ENCODE assay signal across 1 cellular context in the genomic region with DNA sequence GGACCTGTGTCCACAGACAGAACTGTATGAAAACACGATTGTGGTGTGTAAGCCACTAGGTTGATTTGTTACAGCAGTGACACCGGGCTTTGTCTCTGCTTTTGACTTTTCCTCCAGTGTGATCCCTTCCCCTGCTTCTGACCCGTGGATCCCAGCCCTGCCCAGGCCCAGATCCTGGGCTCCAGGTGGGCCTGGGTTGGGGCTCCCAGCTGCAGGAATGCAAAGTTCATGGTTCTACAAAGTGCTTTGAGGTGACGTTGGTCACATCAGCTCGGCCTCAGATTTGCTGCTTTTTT.
TF ChIP-seq lines count a peak whose summit lies in the region.

No MANE protein-coding gene starts in this region.

TF ChIP-seq in HepG2, 621 proteins besides CTCF, POLR2A, EP300 and RAD21 (continued from another document):
- TF ChIP-seq, protein P1, sequence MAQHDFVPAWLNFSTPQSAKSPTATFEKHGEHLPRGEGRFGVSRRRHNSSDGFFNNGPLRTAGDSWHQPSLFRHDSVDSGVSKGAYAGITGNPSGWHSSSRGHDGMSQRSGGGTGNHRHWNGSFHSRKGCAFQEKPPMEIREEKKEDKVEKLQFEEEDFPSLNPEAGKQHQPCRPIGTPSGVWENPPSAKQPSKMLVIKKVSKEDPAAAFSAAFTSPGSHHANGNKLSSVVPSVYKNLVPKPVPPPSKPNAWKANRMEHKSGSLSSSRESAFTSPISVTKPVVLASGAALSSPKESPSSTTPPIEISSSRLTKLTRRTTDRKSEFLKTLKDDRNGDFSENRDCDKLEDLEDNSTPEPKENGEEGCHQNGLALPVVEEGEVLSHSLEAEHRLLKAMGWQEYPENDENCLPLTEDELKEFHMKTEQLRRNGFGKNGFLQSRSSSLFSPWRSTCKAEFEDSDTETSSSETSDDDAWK (CRISPR knock-in tag; IDR thresholded peaks at IDR 0.05) = no peak
- TF ChIP-seq FOXO1 (CRISPR knock-in tag; IDR thresholded peaks at IDR 0.05) = no peak
- TF ChIP-seq SIN3A (IDR thresholded peaks at IDR 0.05; ENCODE audit: borderline replicate concordance, low read depth, low read length) = peak; percentile 6; the same call in 1 of the 2 replicates
- no peak for TF ChIP-seq CREB3 (CRISPR knock-in tag; IDR thresholded peaks at IDR 0.05)
- TF ChIP-seq SP4 (CRISPR knock-in tag; IDR thresholded peaks at IDR 0.05) = no peak
- no peak for TF ChIP-seq NFE2L1 (CRISPR knock-in tag; IDR thresholded peaks at IDR 0.05; ENCODE audit: borderline replicate concordance)
- no peak for TF ChIP-seq ZNF629 (CRISPR knock-in tag; conservative IDR thresholded peaks at IDR 0.05)
- TF ChIP-seq, protein P2, sequence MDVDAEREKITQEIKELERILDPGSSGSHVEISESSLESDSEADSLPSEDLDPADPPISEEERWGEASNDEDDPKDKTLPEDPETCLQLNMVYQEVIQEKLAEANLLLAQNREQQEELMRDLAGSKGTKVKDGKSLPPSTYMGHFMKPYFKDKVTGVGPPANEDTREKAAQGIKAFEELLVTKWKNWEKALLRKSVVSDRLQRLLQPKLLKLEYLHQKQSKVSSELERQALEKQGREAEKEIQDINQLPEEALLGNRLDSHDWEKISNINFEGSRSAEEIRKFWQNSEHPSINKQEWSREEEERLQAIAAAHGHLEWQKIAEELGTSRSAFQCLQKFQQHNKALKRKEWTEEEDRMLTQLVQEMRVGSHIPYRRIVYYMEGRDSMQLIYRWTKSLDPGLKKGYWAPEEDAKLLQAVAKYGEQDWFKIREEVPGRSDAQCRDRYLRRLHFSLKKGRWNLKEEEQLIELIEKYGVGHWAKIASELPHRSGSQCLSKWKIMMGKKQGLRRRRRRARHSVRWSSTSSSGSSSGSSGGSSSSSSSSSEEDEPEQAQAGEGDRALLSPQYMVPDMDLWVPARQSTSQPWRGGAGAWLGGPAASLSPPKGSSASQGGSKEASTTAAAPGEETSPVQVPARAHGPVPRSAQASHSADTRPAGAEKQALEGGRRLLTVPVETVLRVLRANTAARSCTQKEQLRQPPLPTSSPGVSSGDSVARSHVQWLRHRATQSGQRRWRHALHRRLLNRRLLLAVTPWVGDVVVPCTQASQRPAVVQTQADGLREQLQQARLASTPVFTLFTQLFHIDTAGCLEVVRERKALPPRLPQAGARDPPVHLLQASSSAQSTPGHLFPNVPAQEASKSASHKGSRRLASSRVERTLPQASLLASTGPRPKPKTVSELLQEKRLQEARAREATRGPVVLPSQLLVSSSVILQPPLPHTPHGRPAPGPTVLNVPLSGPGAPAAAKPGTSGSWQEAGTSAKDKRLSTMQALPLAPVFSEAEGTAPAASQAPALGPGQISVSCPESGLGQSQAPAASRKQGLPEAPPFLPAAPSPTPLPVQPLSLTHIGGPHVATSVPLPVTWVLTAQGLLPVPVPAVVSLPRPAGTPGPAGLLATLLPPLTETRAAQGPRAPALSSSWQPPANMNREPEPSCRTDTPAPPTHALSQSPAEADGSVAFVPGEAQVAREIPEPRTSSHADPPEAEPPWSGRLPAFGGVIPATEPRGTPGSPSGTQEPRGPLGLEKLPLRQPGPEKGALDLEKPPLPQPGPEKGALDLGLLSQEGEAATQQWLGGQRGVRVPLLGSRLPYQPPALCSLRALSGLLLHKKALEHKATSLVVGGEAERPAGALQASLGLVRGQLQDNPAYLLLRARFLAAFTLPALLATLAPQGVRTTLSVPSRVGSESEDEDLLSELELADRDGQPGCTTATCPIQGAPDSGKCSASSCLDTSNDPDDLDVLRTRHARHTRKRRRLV (CRISPR knock-in tag; IDR thresholded peaks at IDR 0.05) = no peak
- TF ChIP-seq ZNF496 (CRISPR knock-in tag; IDR thresholded peaks at IDR 0.05; ENCODE audit: insufficient replicate concordance) = no peak
- no peak for TF ChIP-seq ZNF350 (CRISPR knock-in tag; IDR thresholded peaks at IDR 0.05; ENCODE audit: borderline replicate concordance, low read depth)
- no peak for TF ChIP-seq ZNF737 (CRISPR knock-in tag; IDR thresholded peaks at IDR 0.05; ENCODE audit: borderline replicate concordance)
- peak; percentile 29; the same call in 1 of the 2 replicates for TF ChIP-seq ATF2 (CRISPR knock-in tag; IDR thresholded peaks at IDR 0.05)
- peak; percentile 18 for TF ChIP-seq RBM22 (optimal IDR thresholded peaks at IDR 0.05; ENCODE audit: low read length)
- TF ChIP-seq, protein P3, sequence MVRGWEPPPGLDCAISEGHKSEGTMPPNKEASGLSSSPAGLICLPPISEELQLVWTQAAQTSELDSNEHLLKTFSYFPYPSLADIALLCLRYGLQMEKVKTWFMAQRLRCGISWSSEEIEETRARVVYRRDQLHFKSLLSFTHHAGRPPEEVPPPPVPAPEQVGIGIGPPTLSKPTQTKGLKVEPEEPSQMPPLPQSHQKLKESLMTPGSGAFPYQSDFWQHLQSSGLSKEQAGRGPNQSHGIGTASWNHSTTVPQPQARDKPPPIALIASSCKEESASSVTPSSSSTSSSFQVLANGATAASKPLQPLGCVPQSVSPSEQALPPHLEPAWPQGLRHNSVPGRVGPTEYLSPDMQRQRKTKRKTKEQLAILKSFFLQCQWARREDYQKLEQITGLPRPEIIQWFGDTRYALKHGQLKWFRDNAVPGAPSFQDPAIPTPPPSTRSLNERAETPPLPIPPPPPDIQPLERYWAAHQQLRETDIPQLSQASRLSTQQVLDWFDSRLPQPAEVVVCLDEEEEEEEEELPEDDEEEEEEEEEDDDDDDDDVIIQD (CRISPR knock-in tag; IDR thresholded peaks at IDR 0.05; ENCODE audit: low read depth) = no peak
- TF ChIP-seq, protein P4, sequence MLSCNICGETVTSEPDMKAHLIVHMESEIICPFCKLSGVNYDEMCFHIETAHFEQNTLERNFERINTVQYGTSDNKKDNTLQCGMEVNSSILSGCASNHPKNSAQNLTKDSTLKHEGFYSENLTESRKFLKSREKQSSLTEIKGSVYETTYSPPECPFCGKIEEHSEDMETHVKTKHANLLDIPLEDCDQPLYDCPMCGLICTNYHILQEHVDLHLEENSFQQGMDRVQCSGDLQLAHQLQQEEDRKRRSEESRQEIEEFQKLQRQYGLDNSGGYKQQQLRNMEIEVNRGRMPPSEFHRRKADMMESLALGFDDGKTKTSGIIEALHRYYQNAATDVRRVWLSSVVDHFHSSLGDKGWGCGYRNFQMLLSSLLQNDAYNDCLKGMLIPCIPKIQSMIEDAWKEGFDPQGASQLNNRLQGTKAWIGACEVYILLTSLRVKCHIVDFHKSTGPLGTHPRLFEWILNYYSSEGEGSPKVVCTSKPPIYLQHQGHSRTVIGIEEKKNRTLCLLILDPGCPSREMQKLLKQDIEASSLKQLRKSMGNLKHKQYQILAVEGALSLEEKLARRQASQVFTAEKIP (CRISPR knock-in tag; IDR thresholded peaks at IDR 0.05; ENCODE audit: borderline replicate concordance) = no peak
- no peak for TF ChIP-seq HBP1 (CRISPR knock-in tag; IDR thresholded peaks at IDR 0.05; ENCODE audit: low read depth)
- no peak for TF ChIP-seq ELK4 (CRISPR knock-in tag; IDR thresholded peaks at IDR 0.05; ENCODE audit: borderline replicate concordance)
- TF ChIP-seq ARID4A (CRISPR knock-in tag; IDR thresholded peaks at IDR 0.05; ENCODE audit: borderline replicate concordance) = 0 out of 2 replicates have a peak, but pooled peaks have one; percentile 16
- TF ChIP-seq MED1 (CRISPR knock-in tag; IDR thresholded peaks at IDR 0.05) = no peak
- TF ChIP-seq, protein P5, sequence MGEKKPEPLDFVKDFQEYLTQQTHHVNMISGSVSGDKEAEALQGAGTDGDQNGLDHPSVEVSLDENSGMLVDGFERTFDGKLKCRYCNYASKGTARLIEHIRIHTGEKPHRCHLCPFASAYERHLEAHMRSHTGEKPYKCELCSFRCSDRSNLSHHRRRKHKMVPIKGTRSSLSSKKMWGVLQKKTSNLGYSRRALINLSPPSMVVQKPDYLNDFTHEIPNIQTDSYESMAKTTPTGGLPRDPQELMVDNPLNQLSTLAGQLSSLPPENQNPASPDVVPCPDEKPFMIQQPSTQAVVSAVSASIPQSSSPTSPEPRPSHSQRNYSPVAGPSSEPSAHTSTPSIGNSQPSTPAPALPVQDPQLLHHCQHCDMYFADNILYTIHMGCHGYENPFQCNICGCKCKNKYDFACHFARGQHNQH (CRISPR knock-in tag; IDR thresholded peaks at IDR 0.05) = peak; percentile 33; the same call in 1 of the 2 replicates
- TF ChIP-seq THAP7 (CRISPR knock-in tag; IDR thresholded peaks at IDR 0.05) = no peak
- no peak for TF ChIP-seq SSRP1 (CRISPR knock-in tag; IDR thresholded peaks at IDR 0.05)
- no peak for TF ChIP-seq BCL3 (CRISPR knock-in tag; IDR thresholded peaks at IDR 0.05)
- TF ChIP-seq ZNF12 (CRISPR knock-in tag; IDR thresholded peaks at IDR 0.05) = peak; percentile 45; the same call in 1 of the 2 replicates
- TF ChIP-seq ZNF253 (CRISPR knock-in tag; IDR thresholded peaks at IDR 0.05; ENCODE audit: borderline replicate concordance) = no peak
